8 cellular contexts compared by ENCODE assay signal in the genomic region with DNA sequence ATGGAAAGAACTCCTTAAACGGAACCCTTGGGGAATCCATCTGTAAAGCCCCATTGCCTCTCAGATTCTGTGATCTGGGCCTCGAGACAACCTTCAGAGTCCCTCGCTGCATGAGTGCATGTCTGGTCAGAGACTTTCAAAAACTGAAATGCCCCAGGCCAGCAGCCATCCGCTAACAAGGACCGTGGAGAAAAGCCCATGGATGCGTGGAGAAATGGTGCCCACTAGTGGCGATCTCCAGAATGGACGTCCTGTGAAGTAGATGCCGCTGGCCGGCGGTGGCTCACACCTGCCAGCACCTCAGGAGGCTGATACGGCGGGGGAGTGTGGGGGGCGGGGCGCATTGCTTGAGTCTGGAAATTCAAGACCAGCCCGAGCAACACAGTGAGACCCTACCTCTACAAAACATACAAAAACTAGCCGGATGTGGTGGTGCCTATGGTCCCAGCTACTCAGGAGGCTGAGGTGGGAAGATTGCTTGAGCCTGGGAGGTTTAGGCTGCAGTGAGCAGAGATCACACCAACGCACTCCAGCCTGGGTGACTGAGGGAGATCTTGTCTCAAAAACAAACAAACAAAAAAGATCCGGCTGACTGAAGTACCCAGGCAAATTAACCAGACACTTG. TPM values are rescaled to one million over a fixed set of nuclear protein-coding genes. Genes with fewer than 3 reads are reported as not detected.
DNase-seq lines count a peak whose midpoint lies in the region; ATAC-seq and TF ChIP-seq lines count a peak whose summit lies in the region.

No MANE protein-coding gene starts in this region.

- H3K4me3 ChIP-seq in RWPE2 (ENCODE audit: severe bottlenecking) = no peak overlapping the region
- H3K4me3 ChIP-seq in thoracic aorta = no peak overlapping the region

- TF ChIP-seq CTCF in LNCAP (IDR thresholded peaks at IDR 0.05) (peak; percentile 73), RWPE2 (IDR thresholded peaks at IDR 0.05; ENCODE audit: poor library complexity, severe bottlenecking) (peak; percentile 95), foreskin keratinocyte (conservative IDR thresholded peaks at IDR 0.05) (peak; percentile 97), thoracic aorta (IDR thresholded peaks at IDR 0.05) (peak; percentile 98)

- DNase-seq in DMS153 treated with DMSO at 0.1 percent for 48 hours (lab: John Stamatoyannopoulos, UW; ENCODE audit: unreplicated experiment) = peak; percentile 80
- DNase-seq in RWPE2 (ENCODE audit: low spot score) = peak; percentile 69
- DNase-seq in activated T-helper 9 cell treated with anti-CD3 and anti-CD28 coated beads, Interleukin-2, amount 50 U/mL, for 16 hours (ENCODE audit: low read depth) = peak; percentile 79
- peak; percentile 32 to 59 for DNase-seq in foreskin keratinocyte
- DNase-seq in occipital lobe (lab: John Stamatoyannopoulos, UW) = peak; percentile 54
- DNase-seq in thoracic aorta (ENCODE audit: low spot score) = peak; percentile 77

- H3K36me3 ChIP-seq in RWPE2 (ENCODE audit: low read depth) (no peaks in the 10 kb centered on the region), thoracic aorta (no peaks in the 10 kb centered on the region)

- no peaks in the 10 kb centered on the region for H3K9me3 ChIP-seq in RWPE2 (ENCODE audit: severe bottlenecking)
- H3K9me3 ChIP-seq in thoracic aorta = no peaks in the 10 kb centered on the region

- no peaks in the 10 kb centered on the region for H3K27me3 ChIP-seq in RWPE2 (ENCODE audit: insufficient read depth, poor library complexity, severe bottlenecking)
- peaks cover 38% of the 10 kb centered on the region for H3K27me3 ChIP-seq in foreskin keratinocyte
- H3K27me3 ChIP-seq in thoracic aorta (replicated peaks; ENCODE audit: insufficient read depth) = no peaks in the 10 kb centered on the region

- H3K4me1 ChIP-seq in RWPE2 (ENCODE audit: insufficient read depth, poor library complexity, severe bottlenecking) (no peaks in the 10 kb centered on the region), foreskin keratinocyte (no peaks in the 10 kb centered on the region), thoracic aorta (ENCODE audit: control insufficient read depth in 1 of 2, low read depth in 2 of 2) (peaks cover 0 to 13% of the 10 kb centered on the region in 2 donors)

- ATAC-seq in GM21576 (IDR thresholded peaks at IDR 0.05; ENCODE audit: unreplicated experiment) (peak; percentile 86), RWPE2 (ENCODE audit: low read depth) (peak; percentile 91), foreskin keratinocyte (peak; percentile 88), thoracic aorta (ENCODE audit: insufficient number of reproducible peaks, low FRiP score, low read depth) (peak; percentile 91)

- H3K27ac ChIP-seq in RWPE2 (ENCODE audit: poor library complexity, severe bottlenecking) (no peak overlapping the region), foreskin keratinocyte (no peak overlapping the region), thoracic aorta (no peak overlapping the region)

RNA-seq across cellular contexts. Expression of a gene that starts 7.9 kb away (rescaled TPM):
- total RNA-seq in foreskin keratinocyte (59.3 and 62.4 TPM in 2 replicates), occipital lobe (49.4 TPM), thoracic aorta (10 to 100 TPM; 45.4 to 73.3 TPM)
- polyA plus RNA-seq in foreskin keratinocyte = 46.7 and 51.5 TPM in 2 replicates

RNA-seq across cellular contexts. Expression of a gene that starts 47.8 kb away (rescaled TPM):
- total RNA-seq in foreskin keratinocyte = not detected in 2 replicates
- polyA plus RNA-seq in foreskin keratinocyte = not detected in 2 replicates
- not detected for total RNA-seq in occipital lobe
- not detected for total RNA-seq in thoracic aorta

RNA-seq across cellular contexts. Expression of a gene that starts 54.6 kb away (rescaled TPM):
- total RNA-seq in foreskin keratinocyte = 33.3 and 36.0 TPM in 2 replicates
- polyA plus RNA-seq in foreskin keratinocyte = 32.3 and 35.6 TPM in 2 replicates
- 53.0 TPM for total RNA-seq in occipital lobe
- 10 to 100 TPM; 25.3 to 32.8 TPM for total RNA-seq in thoracic aorta
